ENCODE assay signal across 8 cellular contexts in the genomic region with DNA sequence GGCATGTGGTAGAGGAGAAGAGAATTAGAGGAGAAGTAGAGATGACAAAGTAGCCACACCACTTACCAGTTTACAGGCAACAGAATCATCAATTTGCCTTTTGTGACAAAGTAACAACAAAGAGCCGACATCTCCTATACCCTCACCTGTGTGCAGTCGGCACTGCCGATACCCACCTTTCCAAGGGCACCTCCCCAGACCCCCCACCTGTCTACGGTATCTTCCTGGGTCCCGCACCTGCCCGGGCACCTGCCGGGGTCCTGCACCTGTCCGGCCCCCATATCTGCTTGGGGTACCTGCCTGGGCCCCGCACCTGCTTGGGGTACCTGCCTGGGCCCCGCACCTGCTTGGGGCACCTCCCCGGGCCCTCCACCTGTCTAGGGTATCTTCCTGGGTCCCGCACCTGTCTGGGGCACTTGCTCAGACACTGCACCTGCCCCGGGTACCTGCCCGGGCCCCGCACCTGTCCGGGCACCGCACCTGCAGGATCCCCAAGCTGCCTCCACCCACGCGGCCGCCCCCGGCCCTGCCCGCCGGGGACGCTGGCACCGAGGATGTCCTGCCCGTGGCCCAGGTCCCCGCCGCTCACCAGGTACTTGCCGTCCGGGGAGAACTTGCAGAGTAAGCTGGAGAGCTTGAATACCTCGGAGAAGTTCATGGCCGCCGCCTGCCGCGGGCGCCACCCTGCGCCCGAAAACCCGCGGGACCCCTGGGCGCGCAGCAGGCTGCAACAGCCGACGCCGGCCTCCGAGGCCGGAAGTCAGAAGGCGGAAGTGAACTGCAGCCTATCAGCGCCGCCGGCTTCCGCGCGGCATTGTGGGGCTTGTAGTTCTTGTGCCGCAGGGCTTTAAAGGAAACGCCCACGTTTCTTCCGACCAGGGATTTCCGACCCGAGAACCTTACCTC. TPM values are rescaled to one million over a fixed set of nuclear protein-coding genes. Genes with fewer than 3 reads are reported as not detected.
DNase-seq lines count a peak whose midpoint lies in the region; ATAC-seq lines count a peak whose summit lies in the region.

A gene with protein sequence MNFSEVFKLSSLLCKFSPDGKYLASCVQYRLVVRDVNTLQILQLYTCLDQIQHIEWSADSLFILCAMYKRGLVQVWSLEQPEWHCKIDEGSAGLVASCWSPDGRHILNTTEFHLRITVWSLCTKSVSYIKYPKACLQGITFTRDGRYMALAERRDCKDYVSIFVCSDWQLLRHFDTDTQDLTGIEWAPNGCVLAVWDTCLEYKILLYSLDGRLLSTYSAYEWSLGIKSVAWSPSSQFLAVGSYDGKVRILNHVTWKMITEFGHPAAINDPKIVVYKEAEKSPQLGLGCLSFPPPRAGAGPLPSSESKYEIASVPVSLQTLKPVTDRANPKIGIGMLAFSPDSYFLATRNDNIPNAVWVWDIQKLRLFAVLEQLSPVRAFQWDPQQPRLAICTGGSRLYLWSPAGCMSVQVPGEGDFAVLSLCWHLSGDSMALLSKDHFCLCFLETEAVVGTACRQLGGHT (minus strand): TSS at position 762 of the 906 bp plus-strand sequence. CDS start 104 bp downstream, at position 658.

- H3K23ac ChIP-seq in mesendoderm (ENCODE audit: low read length), result peak within 1 kb of the TSS; percentile 66

- peak; percentile 75 for ATAC-seq in GM19452 (IDR thresholded peaks at IDR 0.05; ENCODE audit: unreplicated experiment)

- H3K4ac ChIP-seq in mesendoderm (ENCODE audit: low read depth, low read length), result no peak within 1 kb of the TSS

- H2BK120ac ChIP-seq in mesendoderm (ENCODE audit: low read depth, low read length), result no peak within 1 kb of the TSS

- no peak within 1 kb of the TSS for H4K8ac ChIP-seq in mesendoderm (ENCODE audit: low read depth, low read length)

- peaks cover 10% of the 10 kb centered on the region for H3K36me3 ChIP-seq in CD8-positive, alpha-beta memory T cell (ENCODE audit: insufficient read depth, low read length)
- H3K36me3 ChIP-seq in endocrine pancreas (ENCODE audit: control insufficient read depth, insufficient read depth, low read length), result no peaks in the 10 kb centered on the region
- H3K36me3 ChIP-seq in mesendoderm (ENCODE audit: control insufficient read depth, insufficient read depth, low read length), result no peaks in the 10 kb centered on the region

- peak; percentile 78 to 91 (median 87) for DNase-seq in CD8-positive, alpha-beta memory T cell
- peak; percentile 88 for DNase-seq in HK-2 (ENCODE audit: unreplicated experiment)
- peak; percentile 88 for DNase-seq in NOMO-1 treated with DMSO at 0.1 percent for 48 hours (lab: John Stamatoyannopoulos, UW; ENCODE audit: unreplicated experiment)
- peak; percentile 72 to 84 for DNase-seq in activated CD8-positive, alpha-beta memory T cell treated with anti-CD3 and anti-CD28 coated beads for 4 hours (ENCODE audit: low read depth in 2 of 2)
- peak; percentile 96 for DNase-seq in mesendoderm
- DNase-seq in stimulated activated CD8-positive, alpha-beta memory T cell treated with anti-CD3 and anti-CD28 coated beads, Interleukin-12 subunit alpha, Interleukin-12 subunit beta, amount 100 ng/mL, for 4 hours (ENCODE audit: low read depth), result peak; percentile 81

- POLR2A ChIA-PET in CD8-positive, alpha-beta memory T cell (lab: Charles Lee), result no interaction called here

- H3K4me3 ChIP-seq in CD8-positive, alpha-beta memory T cell (ENCODE audit: low read length), result peak within 1 kb of the TSS; percentile 88
- H3K4me3 ChIP-seq in endocrine pancreas (ENCODE audit: control insufficient read depth, insufficient read depth, low read length) (peak within 1 kb of the TSS; percentile 50), mesendoderm (ENCODE audit: low read length) (peak within 1 kb of the TSS; percentile 86)

- H3K27ac Mint-ChIP-seq in CD8-positive, alpha-beta memory T cell, result peak within 1 kb of the TSS; percentile 39 to 85 (median 78)

- peaks cover 0 to 39% (median 6%) of the 10 kb centered on the region in 3 donors for H3K36me3 Mint-ChIP-seq in CD8-positive, alpha-beta memory T cell

- H3K4me1 Mint-ChIP-seq in CD8-positive, alpha-beta memory T cell, result peaks cover 23 to 43% (median 32%) of the 10 kb centered on the region in 3 donors

- no peaks in the 10 kb centered on the region for H3K9me3 Mint-ChIP-seq in CD8-positive, alpha-beta memory T cell

- H3K27me3 ChIP-seq in CD8-positive, alpha-beta memory T cell (ENCODE audit: insufficient read depth, low read length, poor library complexity, severe bottlenecking), result peaks cover 20% of the 10 kb centered on the region
- H3K27me3 ChIP-seq in endocrine pancreas (ENCODE audit: control insufficient read depth, insufficient read depth, low read length) (peaks cover 4% of the 10 kb centered on the region), mesendoderm (ENCODE audit: insufficient read depth, low read length, poor library complexity) (peaks cover 41% of the 10 kb centered on the region)

- peaks cover 32% of the 10 kb centered on the region for H3K4me1 ChIP-seq in CD8-positive, alpha-beta memory T cell (ENCODE audit: insufficient read depth, low read length)
- H3K4me1 ChIP-seq in endocrine pancreas (ENCODE audit: control insufficient read depth, insufficient read depth, low read length), result peaks cover 9% of the 10 kb centered on the region
- no peaks in the 10 kb centered on the region for H3K4me1 ChIP-seq in mesendoderm (ENCODE audit: control insufficient read depth, low read depth, low read length)

- H3K79me1 ChIP-seq in mesendoderm (ENCODE audit: low read length), result peaks cover 4% of the 10 kb centered on the region

- peak within 1 kb of the TSS; percentile 70 for H3K9ac ChIP-seq in endocrine pancreas (ENCODE audit: control insufficient read depth, insufficient read depth, low read length)
- H3K9ac ChIP-seq in mesendoderm (ENCODE audit: low read length), result peak within 1 kb of the TSS; percentile 81

- H2BK15ac ChIP-seq in mesendoderm (replicated peaks; ENCODE audit: low read depth), result no peak within 1 kb of the TSS

- H3K27ac ChIP-seq in CD8-positive, alpha-beta memory T cell (ENCODE audit: low read depth, low read length), result peak within 1 kb of the TSS; percentile 68
- no peak within 1 kb of the TSS for H3K27ac ChIP-seq in mesendoderm (ENCODE audit: low read depth, low read length)

- H3K18ac ChIP-seq in mesendoderm (ENCODE audit: low read length), result no peak within 1 kb of the TSS

- H3K27me3 Mint-ChIP-seq in CD8-positive, alpha-beta memory T cell, result peaks cover 19 to 24% of the 10 kb centered on the region in 2 donors

- H3K56ac ChIP-seq in mesendoderm (ENCODE audit: low read length), result peak within 1 kb of the TSS; percentile 92

- CTCF ChIA-PET in CD8-positive, alpha-beta memory T cell (lab: Charles Lee), result interaction anchor here (1.0 kb wide), 1 partner anchor 31 kb away, joined by 4 read pairs; no protein-coding TSS in a partner anchor

- H3K79me2 ChIP-seq in mesendoderm (ENCODE audit: control insufficient read depth, insufficient read depth, low read length), result no peaks in the 10 kb centered on the region

- no CpG with 5 or more reads among the region's 60 CpGs for WGBS in mesendoderm (ENCODE audit: extremely low coverage, insufficient coverage, low lambda C conversion rate)

- no peak within 1 kb of the TSS for H2AK5ac ChIP-seq in mesendoderm (ENCODE audit: low read length)

- H3K4me2 ChIP-seq in mesendoderm (ENCODE audit: low read length), result peak within 1 kb of the TSS; percentile 66

- no peak within 1 kb of the TSS for H2BK5ac ChIP-seq in mesendoderm (ENCODE audit: low read length)

- H3K9me3 ChIP-seq in CD8-positive, alpha-beta memory T cell (ENCODE audit: low read length), result no peaks in the 10 kb centered on the region
- H3K9me3 ChIP-seq in endocrine pancreas (ENCODE audit: control insufficient read depth, low read length), result no peaks in the 10 kb centered on the region

- no peak within 1 kb of the TSS for H4K5ac ChIP-seq in mesendoderm (ENCODE audit: low read length)

- peak within 1 kb of the TSS; percentile 80 to 93 (median 85) for H3K4me3 Mint-ChIP-seq in CD8-positive, alpha-beta memory T cell

RNA-seq across cellular contexts. Expression of the gene that starts here (rescaled TPM):
- total RNA-seq in CD8-positive, alpha-beta memory T cell, result 10 to 100 TPM; 26.1 to 30.7 TPM
- 33.8 TPM for polyA plus RNA-seq in CD8-positive, alpha-beta memory T cell
- polyA plus RNA-seq in mesendoderm (2013, experiment 1 of 2), result 13.8 TPM
- 13.7 TPM for polyA plus RNA-seq in mesendoderm (2013, experiment 2 of 2)
